In the genomic region with DNA sequence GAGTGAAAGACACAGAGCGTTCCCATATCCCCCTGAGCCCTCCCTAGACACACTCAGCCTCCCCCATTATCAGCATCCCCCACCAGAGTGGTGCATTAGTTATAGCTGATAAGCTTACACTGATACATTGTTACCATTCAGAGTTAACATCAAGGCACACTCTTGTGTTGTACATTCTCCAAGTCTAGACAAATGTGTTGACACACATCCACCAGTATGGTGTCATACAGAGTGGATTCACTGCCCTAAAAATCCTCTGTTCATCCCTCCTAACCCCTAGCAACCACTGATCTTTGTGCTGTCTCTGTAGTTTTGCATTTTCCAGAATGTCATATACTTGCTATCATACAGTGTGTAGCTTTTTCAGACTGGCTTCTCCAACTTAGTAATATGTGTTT, we compare ENCODE assay signal across 7 cellular contexts.
DNase-seq lines count a peak whose midpoint lies in the region; ATAC-seq lines count a peak whose summit lies in the region.

No MANE protein-coding gene starts in this region.

- no peak overlapping the region for H3K4ac ChIP-seq in mesendoderm (ENCODE audit: low read depth, low read length)

- ATAC-seq in HG02798 (IDR thresholded peaks at IDR 0.05; ENCODE audit: poor library complexity, unreplicated experiment) = peak; percentile 22
- ATAC-seq in activated naive CD4-positive, alpha-beta T cell treated with anti-CD3 and anti-CD28 coated beads, Interleukin-2, amount 50 U/mL, for 72 hours = peak; percentile 19 to 39
- ATAC-seq in right cardiac atrium = peak; percentile 2 to 18
- ATAC-seq in stimulated activated naive CD8-positive, alpha-beta T cell treated with anti-CD3 and anti-CD28 coated beads, Interleukin-15, amount 100 ng/mL, for 72 hours = peak; percentile 10

- H3K36me3 Mint-ChIP-seq in activated naive CD4-positive, alpha-beta T cell treated with anti-CD3 and anti-CD28 coated beads, Interleukin-2, amount 50 U/mL, for 72 hours = peaks cover 4 to 12% of the 10 kb centered on the region in 2 donors

- no peak overlapping the region for H3K23ac ChIP-seq in mesendoderm (ENCODE audit: low read length)

- H3K4me3 Mint-ChIP-seq in stimulated activated naive CD8-positive, alpha-beta T cell treated with anti-CD3 and anti-CD28 coated beads, Interleukin-15, amount 100 ng/mL, for 72 hours = no peak overlapping the region

- H3K9me3 ChIP-seq in right cardiac atrium (ENCODE audit: control insufficient read depth, low read length) = no peaks in the 10 kb centered on the region

- no peaks in the 10 kb centered on the region for H3K9me3 Mint-ChIP-seq in activated naive CD4-positive, alpha-beta T cell treated with anti-CD3 and anti-CD28 coated beads, Interleukin-2, amount 50 U/mL, for 72 hours
- no peaks in the 10 kb centered on the region for H3K9me3 Mint-ChIP-seq in stimulated activated naive CD8-positive, alpha-beta T cell treated with anti-CD3 and anti-CD28 coated beads, Interleukin-15, amount 100 ng/mL, for 72 hours

- H3K4me2 ChIP-seq in mesendoderm (ENCODE audit: low read length) = no peak overlapping the region

- no peak overlapping the region for H2BK15ac ChIP-seq in mesendoderm (replicated peaks; ENCODE audit: low read depth)

- no peaks in the 10 kb centered on the region for H3K27me3 ChIP-seq in right cardiac atrium (ENCODE audit: control insufficient read depth, insufficient read depth)
- no peaks in the 10 kb centered on the region for H3K27me3 ChIP-seq in mesendoderm (ENCODE audit: insufficient read depth, low read length, poor library complexity)

- no peak overlapping the region for H3K56ac ChIP-seq in mesendoderm (ENCODE audit: low read length)

- no peak overlapping the region for H4K8ac ChIP-seq in mesendoderm (ENCODE audit: low read depth, low read length)

- no peaks in the 10 kb centered on the region for H3K79me2 ChIP-seq in mesendoderm (ENCODE audit: control insufficient read depth, insufficient read depth, low read length)

- no peak overlapping the region for H4K5ac ChIP-seq in mesendoderm (ENCODE audit: low read length)

- no peak overlapping the region for H2AK5ac ChIP-seq in mesendoderm (ENCODE audit: low read length)

- no peak overlapping the region for H3K9ac ChIP-seq in mesendoderm (ENCODE audit: low read length)

- 60% methylated on average over 1 of the region's 1 CpG for WGBS in right cardiac atrium
- no CpG with 5 or more reads among the region's 1 CpG for WGBS in mesendoderm (ENCODE audit: extremely low coverage, insufficient coverage, low lambda C conversion rate)

- H3K27me3 Mint-ChIP-seq in stimulated activated naive CD8-positive, alpha-beta T cell treated with anti-CD3 and anti-CD28 coated beads, Interleukin-15, amount 100 ng/mL, for 72 hours = no peaks in the 10 kb centered on the region

- H3K27ac ChIP-seq in right cardiac atrium (ENCODE audit: low read length) (peak overlapping the region; percentile 95), mesendoderm (ENCODE audit: low read depth, low read length) (no peak overlapping the region)

- peaks cover 8% of the 10 kb centered on the region for H3K4me1 Mint-ChIP-seq in stimulated activated naive CD8-positive, alpha-beta T cell treated with anti-CD3 and anti-CD28 coated beads, Interleukin-15, amount 100 ng/mL, for 72 hours

- H3K4me3 ChIP-seq in right cardiac atrium (ENCODE audit: low read length) (peak overlapping the region; percentile 16), mesendoderm (ENCODE audit: low read length) (no peak overlapping the region)

- no peaks in the 10 kb centered on the region for H3K36me3 ChIP-seq in mesendoderm (ENCODE audit: control insufficient read depth, insufficient read depth, low read length)

- peaks cover 10% of the 10 kb centered on the region for H3K4me1 ChIP-seq in right cardiac atrium (ENCODE audit: control insufficient read depth, insufficient read depth, low read length)
- H3K4me1 ChIP-seq in mesendoderm (ENCODE audit: control insufficient read depth, low read depth, low read length) = no peaks in the 10 kb centered on the region

- H3K79me1 ChIP-seq in mesendoderm (ENCODE audit: low read length) = no peaks in the 10 kb centered on the region

- intact Hi-C loops in right cardiac atrium (cut with DNase I) = no loop called here

- H3K27ac Mint-ChIP-seq in activated naive CD4-positive, alpha-beta T cell treated with anti-CD3 and anti-CD28 coated beads, Interleukin-2, amount 50 U/mL, for 72 hours = peak overlapping the region; percentile 92 to 93
- H3K27ac Mint-ChIP-seq in stimulated activated naive CD8-positive, alpha-beta T cell treated with anti-CD3 and anti-CD28 coated beads, Interleukin-15, amount 100 ng/mL, for 72 hours = peak overlapping the region in 1 of 2 donors; percentile 88

- H3K18ac ChIP-seq in mesendoderm (ENCODE audit: low read length) = no peak overlapping the region

- no peak overlapping the region for H2BK5ac ChIP-seq in mesendoderm (ENCODE audit: low read length)

- no peak overlapping the region for H2BK120ac ChIP-seq in mesendoderm (ENCODE audit: low read depth, low read length)

- DNase-seq in activated naive CD4-positive, alpha-beta T cell treated with anti-CD3 and anti-CD28 coated beads, Interleukin-2, amount 50 U/mL, for 72 hours (ENCODE audit: low spot score in 2 of 2) = no peak
- DNase-seq in right cardiac atrium (no peak), mesendoderm (no peak), SHP77 (lab: John Stamatoyannopoulos, UW) (no peak), NCI-H1436 treated with DMSO at 0.1 percent for 48 hours (lab: John Stamatoyannopoulos, UW) (no peak)
- no peak for DNase-seq in stimulated activated naive CD8-positive, alpha-beta T cell treated with anti-CD3 and anti-CD28 coated beads, Interleukin-15, amount 100 ng/mL, for 72 hours
